Comparison of ENCODE assay signal across 33 cellular contexts in genomic region chr6:36198986-36199385, GRCh38.
"Had no signal": no experiment of that assay in that cellular context is flagged by ENCODE, and none has a peak within 500 bp of the region (broad histone marks: within the 10 kb centered on the region; RNA-seq: fewer than 3 reads in every experiment).

No MANE protein-coding gene starts in this region.

- ATAC-seq: activated CD4-positive, CD25-positive, alpha-beta regulatory T cell treated with anti-CD3 and anti-CD28 coated beads, Interleukin-2, amount 50 U/mL, for 24 hours; body of pancreas; gastroesophageal sphincter; naive thymus-derived CD8-positive, alpha-beta T cell; sciatic nerve; upper lobe of right lung had no signal

- H3K27ac Mint-ChIP-seq: activated T-cell treated with anti-CD3 and anti-CD28 coated beads, Interleukin-2, amount 50 U/mL, for 24 hours; stimulated activated naive CD8-positive, alpha-beta T cell treated with anti-CD3 and anti-CD28 coated beads, Interleukin-15, Interleukin-2, amounts not matched to agents 100 ng/mL and 50 ng/mL, for 24 hours had no signal

- H3K27ac ChIP-seq: body of pancreas, cardiac muscle cell, colonic mucosa, epithelial cell of prostate, gastroesophageal sphincter, neutrophil, ovary, prostate gland, skin epidermis, upper lobe of right lung, VCaP had no signal

- H3K9me3 ChIP-seq: body of pancreas, colonic mucosa, gastroesophageal sphincter, neutrophil, ovary, prostate gland, upper lobe of right lung had no signal

- H3K9me3 Mint-ChIP-seq: naive thymus-derived CD8-positive, alpha-beta T cell; stimulated activated naive CD8-positive, alpha-beta T cell treated with anti-CD3 and anti-CD28 coated beads, Interleukin-15, Interleukin-2, amounts not matched to agents 100 ng/mL and 50 ng/mL, for 24 hours had no signal

- H3K27me3 ChIP-seq: body of pancreas, cardiac muscle cell, colonic mucosa, gastroesophageal sphincter, neutrophil, ovary, upper lobe of right lung had no signal

- H3K4me3 Mint-ChIP-seq: activated T-cell treated with anti-CD3 and anti-CD28 coated beads, Interleukin-2, amount 50 U/mL, for 24 hours had no signal

- DNase-seq: activated CD4-positive, alpha-beta T cell treated with anti-CD3 and anti-CD28 coated beads for 48 hours; activated CD4-positive, alpha-beta T cell treated with anti-CD3 and anti-CD28 coated beads, Interleukin-2, amount 50 U/mL, for 48 hours; activated CD8-positive, alpha-beta memory T cell treated with anti-CD3 and anti-CD28 coated beads, Interleukin-2, amount 50 U/mL, for 48 hours; activated effector memory CD4-positive, alpha-beta T cell treated with Interleukin-2 at 50 U/mL for 16 hours; activated naive CD4-positive, alpha-beta T cell treated with Interleukin-2 at 50 U/mL for 16 hours; activated T-cell treated with anti-CD3 and anti-CD28 coated beads, Interleukin-2, amount 50 U/mL, for 24 hours; aorta; body of pancreas; cerebellar nuclear complex; colonic mucosa; effector CD8-positive, alpha-beta T cell; hippocampal formation; kidney; midbrain; naive thymus-derived CD8-positive, alpha-beta T cell; ovary; retina; stimulated activated CD4-positive, alpha-beta T cell treated with anti-CD3 and anti-CD28 coated beads, Interleukin-12 subunit alpha, Interleukin-12 subunit beta, amount 100 ng/mL, for 4 hours; stimulated activated CD4-positive, alpha-beta T cell treated with anti-CD3 and anti-CD28 coated beads, Interleukin-4, amount 100 ng/mL, for 1 hour; substantia nigra; T-helper 9 cell; upper lobe of right lung had no signal

- H3K36me3 ChIP-seq: ovary had no signal

- H3K27me3 Mint-ChIP-seq: activated naive CD8-positive, alpha-beta T cell; activated T-cell treated with anti-CD3 and anti-CD28 coated beads, Interleukin-2, amount 50 U/mL, for 24 hours; naive thymus-derived CD8-positive, alpha-beta T cell; stimulated activated naive CD8-positive, alpha-beta T cell treated with anti-CD3 and anti-CD28 coated beads, Interleukin-15, Interleukin-2, amounts not matched to agents 100 ng/mL and 50 ng/mL, for 24 hours had no signal

- H3K4me3 ChIP-seq: body of pancreas, cardiac muscle cell, colonic mucosa, gastroesophageal sphincter, ovary, prostate gland, skin epidermis, upper lobe of right lung had no signal
